Comparison of ENCODE assay signal across 1 cellular context in the genomic region with DNA sequence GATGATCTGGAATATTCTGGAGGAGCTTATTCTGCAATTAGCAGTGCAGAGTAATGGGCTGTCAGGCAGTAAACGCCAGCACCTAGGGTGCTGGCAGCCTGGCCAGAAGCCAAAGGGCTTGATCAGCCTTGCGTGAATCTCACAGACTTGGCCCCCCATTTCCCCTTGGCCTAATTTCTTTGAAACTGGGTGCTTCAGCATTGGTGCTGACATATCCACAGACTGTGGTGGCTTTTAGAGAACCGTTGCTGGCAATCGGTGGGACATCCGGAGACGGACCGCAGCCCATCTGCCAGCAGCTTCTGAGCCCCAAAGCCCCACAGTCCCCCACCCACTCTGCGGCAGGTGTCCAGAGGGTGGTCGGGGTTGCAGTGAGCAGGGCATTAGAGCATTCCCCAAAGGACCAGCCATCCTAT.
TF ChIP-seq lines count a peak whose summit lies in the region.

No MANE protein-coding gene starts in this region.

TF ChIP-seq in SK-N-SH, 30 proteins besides CTCF, POLR2A, EP300 and RAD21:
- no peak for TF ChIP-seq MXI1 (IDR thresholded peaks at IDR 0.05; ENCODE audit: low read depth, low read length)
- TF ChIP-seq, protein P1, sequence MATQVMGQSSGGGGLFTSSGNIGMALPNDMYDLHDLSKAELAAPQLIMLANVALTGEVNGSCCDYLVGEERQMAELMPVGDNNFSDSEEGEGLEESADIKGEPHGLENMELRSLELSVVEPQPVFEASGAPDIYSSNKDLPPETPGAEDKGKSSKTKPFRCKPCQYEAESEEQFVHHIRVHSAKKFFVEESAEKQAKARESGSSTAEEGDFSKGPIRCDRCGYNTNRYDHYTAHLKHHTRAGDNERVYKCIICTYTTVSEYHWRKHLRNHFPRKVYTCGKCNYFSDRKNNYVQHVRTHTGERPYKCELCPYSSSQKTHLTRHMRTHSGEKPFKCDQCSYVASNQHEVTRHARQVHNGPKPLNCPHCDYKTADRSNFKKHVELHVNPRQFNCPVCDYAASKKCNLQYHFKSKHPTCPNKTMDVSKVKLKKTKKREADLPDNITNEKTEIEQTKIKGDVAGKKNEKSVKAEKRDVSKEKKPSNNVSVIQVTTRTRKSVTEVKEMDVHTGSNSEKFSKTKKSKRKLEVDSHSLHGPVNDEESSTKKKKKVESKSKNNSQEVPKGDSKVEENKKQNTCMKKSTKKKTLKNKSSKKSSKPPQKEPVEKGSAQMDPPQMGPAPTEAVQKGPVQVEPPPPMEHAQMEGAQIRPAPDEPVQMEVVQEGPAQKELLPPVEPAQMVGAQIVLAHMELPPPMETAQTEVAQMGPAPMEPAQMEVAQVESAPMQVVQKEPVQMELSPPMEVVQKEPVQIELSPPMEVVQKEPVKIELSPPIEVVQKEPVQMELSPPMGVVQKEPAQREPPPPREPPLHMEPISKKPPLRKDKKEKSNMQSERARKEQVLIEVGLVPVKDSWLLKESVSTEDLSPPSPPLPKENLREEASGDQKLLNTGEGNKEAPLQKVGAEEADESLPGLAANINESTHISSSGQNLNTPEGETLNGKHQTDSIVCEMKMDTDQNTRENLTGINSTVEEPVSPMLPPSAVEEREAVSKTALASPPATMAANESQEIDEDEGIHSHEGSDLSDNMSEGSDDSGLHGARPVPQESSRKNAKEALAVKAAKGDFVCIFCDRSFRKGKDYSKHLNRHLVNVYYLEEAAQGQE (IDR thresholded peaks at IDR 0.05; ENCODE audit: low read depth, low read length), result no peak
- TF ChIP-seq, protein P2, sequence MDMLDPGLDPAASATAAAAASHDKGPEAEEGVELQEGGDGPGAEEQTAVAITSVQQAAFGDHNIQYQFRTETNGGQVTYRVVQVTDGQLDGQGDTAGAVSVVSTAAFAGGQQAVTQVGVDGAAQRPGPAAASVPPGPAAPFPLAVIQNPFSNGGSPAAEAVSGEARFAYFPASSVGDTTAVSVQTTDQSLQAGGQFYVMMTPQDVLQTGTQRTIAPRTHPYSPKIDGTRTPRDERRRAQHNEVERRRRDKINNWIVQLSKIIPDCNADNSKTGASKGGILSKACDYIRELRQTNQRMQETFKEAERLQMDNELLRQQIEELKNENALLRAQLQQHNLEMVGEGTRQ (IDR thresholded peaks at IDR 0.05; ENCODE audit: borderline replicate concordance, low read depth, low read length), result no peak
- TF ChIP-seq TEAD4 (IDR thresholded peaks at IDR 0.05; ENCODE audit: borderline replicate concordance, insufficient read depth), result no peak
- TF ChIP-seq, protein P3, sequence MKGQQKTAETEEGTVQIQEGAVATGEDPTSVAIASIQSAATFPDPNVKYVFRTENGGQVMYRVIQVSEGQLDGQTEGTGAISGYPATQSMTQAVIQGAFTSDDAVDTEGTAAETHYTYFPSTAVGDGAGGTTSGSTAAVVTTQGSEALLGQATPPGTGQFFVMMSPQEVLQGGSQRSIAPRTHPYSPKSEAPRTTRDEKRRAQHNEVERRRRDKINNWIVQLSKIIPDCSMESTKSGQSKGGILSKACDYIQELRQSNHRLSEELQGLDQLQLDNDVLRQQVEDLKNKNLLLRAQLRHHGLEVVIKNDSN (IDR thresholded peaks at IDR 0.05; ENCODE audit: borderline replicate concordance, low read depth), result no peak
- no peak for TF ChIP-seq GABPA (IDR thresholded peaks at IDR 0.05; ENCODE audit: low read depth)
- TF ChIP-seq, protein P4, sequence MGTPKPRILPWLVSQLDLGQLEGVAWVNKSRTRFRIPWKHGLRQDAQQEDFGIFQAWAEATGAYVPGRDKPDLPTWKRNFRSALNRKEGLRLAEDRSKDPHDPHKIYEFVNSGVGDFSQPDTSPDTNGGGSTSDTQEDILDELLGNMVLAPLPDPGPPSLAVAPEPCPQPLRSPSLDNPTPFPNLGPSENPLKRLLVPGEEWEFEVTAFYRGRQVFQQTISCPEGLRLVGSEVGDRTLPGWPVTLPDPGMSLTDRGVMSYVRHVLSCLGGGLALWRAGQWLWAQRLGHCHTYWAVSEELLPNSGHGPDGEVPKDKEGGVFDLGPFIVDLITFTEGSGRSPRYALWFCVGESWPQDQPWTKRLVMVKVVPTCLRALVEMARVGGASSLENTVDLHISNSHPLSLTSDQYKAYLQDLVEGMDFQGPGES (IDR thresholded peaks at IDR 0.05; ENCODE audit: low read depth, low read length), result no peak
TF ChIP-seq in SK-N-SH: peak in this region for 0.
